8 cellular contexts compared by ENCODE assay signal in genomic region chr17:41695954-41696720, GRCh38. TPM values are rescaled to one million over a fixed set of nuclear protein-coding genes. Genes with fewer than 3 reads are reported as not detected.
A peak's percentile ranks its signal among the peaks of the same experiment; 100 is the strongest.
DNase-seq lines count a peak whose midpoint lies in the region; ATAC-seq and TF ChIP-seq lines count a peak whose summit lies in the region.

No MANE protein-coding gene starts in this region.

- intact Hi-C loops in breast epithelium (cut with DNase I; ENCODE audit: low total_unique reads) = no loop called here

- H3K36me3 ChIP-seq in WERI-Rb-1 (peaks cover 41% of the 10 kb centered on the region), breast epithelium (no peaks in the 10 kb centered on the region)

- TF ChIP-seq CTCF in WERI-Rb-1 (IDR thresholded peaks at IDR 0.05; ENCODE audit: low read depth, low read length) = peak; percentile 76
- peak; percentile 66 to 73 (median 68) for TF ChIP-seq CTCF in breast epithelium (IDR thresholded peaks at IDR 0.05)

- peaks cover 0 to 5% of the 10 kb centered on the region in 2 donors for H3K4me1 ChIP-seq in breast epithelium

- DNase-seq in NK-92 treated with Interleukin-12 subunit alpha and Interleukin-12 subunit beta, amount 100 ng/mL, for 24 hours (lab: John Stamatoyannopoulos, UW) = peak; percentile 52
- DNase-seq in NK-92 (lab: John Stamatoyannopoulos, UW; ENCODE audit: unreplicated experiment) = no peak
- peak; percentile 67 for DNase-seq in NCI-H2196 (lab: John Stamatoyannopoulos, UW; ENCODE audit: unreplicated experiment)
- peak; percentile 77 for DNase-seq in WERI-Rb-1
- DNase-seq in breast epithelium (ENCODE audit: low spot score in 2 of 2) = no peak
- DNase-seq in left lobe of liver (ENCODE audit: low spot score) = no peak
- DNase-seq in stimulated activated CD4-positive, alpha-beta T cell treated with anti-CD3 and anti-CD28 coated beads, TNF-alpha, amount 100 ng/mL, for 24 hours (ENCODE audit: low read depth in 3 of 3) = peak; percentile 56 to 66 (median 59)

- H3K4me3 ChIP-seq in WERI-Rb-1 (ENCODE audit: low read depth, low read length) (no peak overlapping the region), breast epithelium (no peak overlapping the region)

- H3K9me3 ChIP-seq in WERI-Rb-1 (ENCODE audit: severe bottlenecking) (no peaks in the 10 kb centered on the region), breast epithelium (no peaks in the 10 kb centered on the region)

- TF ChIP-seq POLR2A in breast epithelium (IDR thresholded peaks at IDR 0.05) = no peak

- ATAC-seq in left lobe of liver (peak; percentile 70), HG02588 (IDR thresholded peaks at IDR 0.05; ENCODE audit: unreplicated experiment) (no peak)

- H3K27me3 ChIP-seq in WERI-Rb-1 (ENCODE audit: insufficient read depth, low read depth, severe bottlenecking) (no peaks in the 10 kb centered on the region), breast epithelium (no peaks in the 10 kb centered on the region)

- no peak overlapping the region for H3K27ac ChIP-seq in WERI-Rb-1
- peak overlapping the region; percentile 57 to 72 for H3K27ac ChIP-seq in breast epithelium

RNA-seq across cellular contexts. Expression of gene EIF1, which starts 7.5 kb away (rescaled TPM):
- 100 to 1,000 TPM; 217 to 850 (median 260) TPM for total RNA-seq in breast epithelium
- total RNA-seq in left lobe of liver = 257 TPM

RNA-seq across cellular contexts. Expression of gene GAST, which starts 16.0 kb away (rescaled TPM):
- total RNA-seq in breast epithelium = not detected
- total RNA-seq in left lobe of liver = not detected

RNA-seq across cellular contexts. Expression of gene HAP1, which starts 38.3 kb away (rescaled TPM):
- total RNA-seq in breast epithelium = 1 to 10 TPM in 1 of 3 donors, under 1 TPM in 1, not detected in 1; 0.33 to 2.2 TPM
- total RNA-seq in left lobe of liver = not detected

Comparison
In these comparisons a context has a peak if more than half of its experiments do, and no peak if none do; other contexts are left out.
1. DNase-seq: peak in NK-92 treated with Interleukin-12 subunit alpha and Interleukin-12 subunit beta, amount 100 ng/mL, for 24 hours (single experiment), NCI-H2196 (single experiment), WERI-Rb-1 (single experiment) and stimulated activated CD4-positive, alpha-beta T cell treated with anti-CD3 and anti-CD28 coated beads, TNF-alpha, amount 100 ng/mL, for 24 hours (3 of 3); none in NK-92 (single experiment), breast epithelium (0 of 2) and left lobe of liver (single experiment).